Comparison of ENCODE assay signal across 15 cellular contexts in the genomic region with DNA sequence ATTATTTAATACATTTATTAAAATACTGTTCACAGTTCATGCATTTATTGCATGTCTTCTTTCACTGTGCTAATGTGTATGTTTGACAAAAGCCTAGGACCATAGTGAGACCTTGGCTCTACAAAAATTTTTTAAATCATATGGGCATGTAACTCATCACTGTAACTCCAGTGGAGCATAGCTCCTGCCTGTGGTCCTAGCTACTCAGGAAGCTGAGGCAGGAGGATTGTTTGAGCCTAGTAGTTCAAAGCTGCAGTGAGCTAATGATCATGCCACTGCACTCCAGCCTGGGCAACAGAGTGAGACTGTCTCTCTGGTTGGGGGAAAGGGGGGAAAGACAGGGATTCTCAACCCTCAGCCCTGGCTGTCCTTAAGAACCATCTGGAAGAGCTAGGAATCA.
"Had no signal": no experiment of that assay in that cellular context is flagged by ENCODE, and none has a peak within 500 bp of the region (broad histone marks: within the 10 kb centered on the region; RNA-seq: fewer than 3 reads in every experiment).

No MANE protein-coding gene starts in this region.

- H3K27me3 ChIP-seq: ascending aorta, breast epithelium, gastrocnemius medialis had no signal

- H3K9me3 ChIP-seq: ascending aorta, breast epithelium, gastrocnemius medialis, mucosa of descending colon had no signal

- H3K27ac ChIP-seq: ascending aorta, breast epithelium had no signal

- H3K4me1 ChIP-seq: ascending aorta had no signal

- H3K4me3 ChIP-seq: ascending aorta, breast epithelium, gastrocnemius medialis, mucosa of descending colon had no signal

- DNase-seq: activated naive CD4-positive, alpha-beta T cell treated with Interleukin-2 at 50 U/mL for 16 hours; erythroblast; gastrocnemius medialis; mucosa of descending colon; nucleus accumbens; small intestine; stimulated activated CD4-positive, alpha-beta T cell treated with anti-CD3 and anti-CD28 coated beads, Interleukin-4, amount 100 ng/mL, for 4 hours; stimulated activated CD8-positive, alpha-beta memory T cell treated with anti-CD3 and anti-CD28 coated beads, Interleukin-4, amount 100 ng/mL, for 48 hours; stimulated activated naive CD8-positive, alpha-beta T cell treated with anti-CD3 and anti-CD28 coated beads, Interleukin-15, amount 100 ng/mL, for 72 hours had no signal

- FAIRE-seq: islet of Langerhans, small intestine had no signal

- ATAC-seq: activated CD4-positive, CD25-positive, alpha-beta regulatory T cell treated with anti-CD3 and anti-CD28 coated beads, Interleukin-2, amount 50 U/mL, for 24 hours; activated T-helper 17 cell treated with anti-CD3 and anti-CD28 coated beads, Interleukin-2, amount 50 U/mL, for 72 hours; gastrocnemius medialis; mucosa of descending colon; natural killer cell treated with Interleukin-12 subunit alpha and Interleukin-12 subunit beta and Interleukin-15 and Interleukin-18, amount 100 ng/mL, for 72 hours; stimulated activated naive CD8-positive, alpha-beta T cell treated with anti-CD3 and anti-CD28 coated beads, Interleukin-15, amount 100 ng/mL, for 72 hours had no signal

- H3K36me3 ChIP-seq: ascending aorta, breast epithelium, gastrocnemius medialis had no signal
